18 cellular contexts compared by ENCODE assay signal in the genomic region with DNA sequence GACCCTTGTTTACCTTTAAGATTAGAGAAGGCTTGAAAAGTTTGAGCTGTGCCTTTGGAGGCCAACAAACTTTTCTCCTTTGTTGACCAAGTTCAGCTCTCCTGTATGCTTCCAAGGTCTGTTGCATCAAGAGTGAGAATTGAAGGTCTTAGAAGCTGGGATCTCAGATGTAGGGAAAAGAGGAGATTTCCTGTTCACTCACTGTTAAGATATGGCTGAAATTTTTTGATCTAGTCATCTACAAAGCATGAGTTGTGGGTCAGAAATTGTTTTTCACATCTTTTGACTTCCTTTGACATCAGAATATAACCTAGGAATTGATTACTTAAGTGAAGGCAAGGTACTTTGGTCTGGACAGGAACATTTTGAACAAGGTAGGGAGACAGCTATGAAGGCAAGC. TPM values are rescaled to one million over a fixed set of nuclear protein-coding genes. Genes with fewer than 3 reads are reported as not detected.
"Had no signal": no experiment of that assay in that cellular context is flagged by ENCODE, and none has a peak within 500 bp of the region (broad histone marks: within the 10 kb centered on the region; RNA-seq: fewer than 3 reads in every experiment).

No MANE protein-coding gene starts in this region.

- H3K4me3 Mint-ChIP-seq: activated B cell treated with CpG ODN at 0.5 μM for 24 hours; activated CD4-positive, alpha-beta T cell treated with anti-CD3 and anti-CD28 coated beads, Interleukin-2, amount 10 ng/mL, durations not matched to agents 24 days and 14 days; activated naive CD4-positive, alpha-beta T cell treated with anti-CD3 and anti-CD28 coated beads, Interleukin-2, amount 10 ng/mL, durations not matched to agents 7 days and 5 days; endodermal cell; T-helper 17 cell had no signal

- H3K27ac ChIP-seq: heart right ventricle, left ventricle myocardium inferior, stomach, thoracic aorta had no signal

- H3K4me1 Mint-ChIP-seq: activated B cell treated with CpG ODN at 0.5 μM for 24 hours; activated CD4-positive, alpha-beta T cell treated with anti-CD3 and anti-CD28 coated beads, Interleukin-2, amount 10 ng/mL, durations not matched to agents 24 days and 14 days; activated naive CD4-positive, alpha-beta T cell treated with anti-CD3 and anti-CD28 coated beads, Interleukin-2, amount 10 ng/mL, durations not matched to agents 7 days and 5 days; T-helper 17 cell had no signal

- ATAC-seq: esophagus mucosa, heart right ventricle, T-helper 17 cell had no signal

- H3K36me3 ChIP-seq: heart right ventricle, left ventricle myocardium inferior, stomach, thoracic aorta had no signal

- H3K36me3 Mint-ChIP-seq: activated naive CD4-positive, alpha-beta T cell treated with anti-CD3 and anti-CD28 coated beads, Interleukin-2, amount 10 ng/mL, durations not matched to agents 7 days and 5 days had no signal

- H3K9me3 Mint-ChIP-seq: activated B cell treated with CpG ODN at 0.5 μM for 24 hours; activated CD4-positive, alpha-beta T cell treated with anti-CD3 and anti-CD28 coated beads, Interleukin-2, amount 10 ng/mL, durations not matched to agents 24 days and 14 days; activated naive CD4-positive, alpha-beta T cell treated with anti-CD3 and anti-CD28 coated beads, Interleukin-2, amount 10 ng/mL, durations not matched to agents 7 days and 5 days; activated T-helper 2 cell treated with anti-CD3 and anti-CD28 coated beads, Interferon-gamma antibody, Interleukin-2, Interleukin-4, amounts not matched to agents 10 μg/mL and 5 μg/mL and 100 μg/mL, durations not matched to agents 14 hours and 24 hours and 36 hours had no signal

- DNase-seq: activated B cell treated with CpG ODN at 0.5 μM for 24 hours; activated CD4-positive, alpha-beta T cell treated with anti-CD3 and anti-CD28 coated beads, Interleukin-2, amount 10 ng/mL, durations not matched to agents 24 days and 14 days; activated naive CD4-positive, alpha-beta T cell treated with anti-CD3 and anti-CD28 coated beads, Interleukin-2, amount 10 ng/mL, durations not matched to agents 7 days and 5 days; activated T-cell treated with anti-CD3 and anti-CD28 coated beads for 4 hours; dermis blood vessel endothelial cell; endodermal cell; heart right ventricle; islet precursor cell; left ventricle myocardium inferior; stimulated activated CD4-positive, alpha-beta T cell treated with anti-CD3 and anti-CD28 coated beads, Interleukin-4, amount 100 ng/mL, for 4 hours; stomach; T-helper 17 cell had no signal

- H3K27ac Mint-ChIP-seq: activated B cell treated with CpG ODN at 0.5 μM for 24 hours; activated CD4-positive, alpha-beta T cell treated with anti-CD3 and anti-CD28 coated beads, Interleukin-2, amount 10 ng/mL, durations not matched to agents 24 days and 14 days; activated naive CD4-positive, alpha-beta T cell treated with anti-CD3 and anti-CD28 coated beads, Interleukin-2, amount 10 ng/mL, durations not matched to agents 7 days and 5 days; activated T-helper 2 cell treated with anti-CD3 and anti-CD28 coated beads, Interferon-gamma antibody, Interleukin-2, Interleukin-4, amounts not matched to agents 10 μg/mL and 5 μg/mL and 100 μg/mL, durations not matched to agents 14 hours and 24 hours and 36 hours; endodermal cell; T-helper 17 cell had no signal

- H3K27me3 ChIP-seq: heart right ventricle, stomach had no signal

- H3K27me3 Mint-ChIP-seq: activated B cell treated with CpG ODN at 0.5 μM for 24 hours; activated CD4-positive, alpha-beta T cell treated with anti-CD3 and anti-CD28 coated beads, Interleukin-2, amount 10 ng/mL, durations not matched to agents 24 days and 14 days; activated naive CD4-positive, alpha-beta T cell treated with anti-CD3 and anti-CD28 coated beads, Interleukin-2, amount 10 ng/mL, durations not matched to agents 7 days and 5 days had no signal

- H3K4me3 ChIP-seq: heart right ventricle, left ventricle myocardium inferior, stomach, thoracic aorta had no signal

RNA-seq across cellular contexts. Expression of gene OR51B4, which starts 12.1 kb away (rescaled TPM):
- total RNA-seq: activated B cell treated with CpG ODN at 0.5 μM for 24 hours; activated CD4-positive, alpha-beta T cell treated with anti-CD3 and anti-CD28 coated beads, Interleukin-2, amount 10 ng/mL, durations not matched to agents 24 days and 14 days; activated CD8-positive, alpha-beta memory T cell treated with anti-CD3 and anti-CD28 coated beads for 36 hours; activated T-helper 2 cell treated with anti-CD3 and anti-CD28 coated beads, Interferon-gamma antibody, Interleukin-2, Interleukin-4, amounts not matched to agents 10 μg/mL and 5 μg/mL and 100 μg/mL, durations not matched to agents 14 hours and 24 hours and 36 hours; dermis blood vessel endothelial cell; endodermal cell; esophagus mucosa; heart right ventricle; left ventricle myocardium inferior; osteocyte; pulmonary artery endothelial cell; stomach; T-helper 17 cell; thoracic aorta had no signal

RNA-seq across cellular contexts. Expression of gene HBE1, which starts 20.0 kb away (rescaled TPM):
- total RNA-seq: activated B cell treated with CpG ODN at 0.5 μM for 24 hours; activated CD4-positive, alpha-beta T cell treated with anti-CD3 and anti-CD28 coated beads, Interleukin-2, amount 10 ng/mL, durations not matched to agents 24 days and 14 days; activated CD8-positive, alpha-beta memory T cell treated with anti-CD3 and anti-CD28 coated beads for 36 hours; activated T-helper 2 cell treated with anti-CD3 and anti-CD28 coated beads, Interferon-gamma antibody, Interleukin-2, Interleukin-4, amounts not matched to agents 10 μg/mL and 5 μg/mL and 100 μg/mL, durations not matched to agents 14 hours and 24 hours and 36 hours; dermis blood vessel endothelial cell; esophagus mucosa; heart right ventricle; left ventricle myocardium inferior; osteocyte; pulmonary artery endothelial cell; T-helper 17 cell; thoracic aorta had no signal

RNA-seq across cellular contexts. Expression of gene OR51B2, which starts 34.4 kb away (rescaled TPM):
- total RNA-seq: activated B cell treated with CpG ODN at 0.5 μM for 24 hours; activated CD4-positive, alpha-beta T cell treated with anti-CD3 and anti-CD28 coated beads, Interleukin-2, amount 10 ng/mL, durations not matched to agents 24 days and 14 days; activated CD8-positive, alpha-beta memory T cell treated with anti-CD3 and anti-CD28 coated beads for 36 hours; activated T-helper 2 cell treated with anti-CD3 and anti-CD28 coated beads, Interferon-gamma antibody, Interleukin-2, Interleukin-4, amounts not matched to agents 10 μg/mL and 5 μg/mL and 100 μg/mL, durations not matched to agents 14 hours and 24 hours and 36 hours; dermis blood vessel endothelial cell; esophagus mucosa; heart right ventricle; left ventricle myocardium inferior; osteocyte; pulmonary artery endothelial cell; T-helper 17 cell; thoracic aorta had no signal

RNA-seq across cellular contexts. Expression of gene HBG2, which starts 35.1 kb away (rescaled TPM):
- total RNA-seq: activated B cell treated with CpG ODN at 0.5 μM for 24 hours; activated CD4-positive, alpha-beta T cell treated with anti-CD3 and anti-CD28 coated beads, Interleukin-2, amount 10 ng/mL, durations not matched to agents 24 days and 14 days; activated CD8-positive, alpha-beta memory T cell treated with anti-CD3 and anti-CD28 coated beads for 36 hours; activated T-helper 2 cell treated with anti-CD3 and anti-CD28 coated beads, Interferon-gamma antibody, Interleukin-2, Interleukin-4, amounts not matched to agents 10 μg/mL and 5 μg/mL and 100 μg/mL, durations not matched to agents 14 hours and 24 hours and 36 hours; dermis blood vessel endothelial cell; esophagus mucosa; left ventricle myocardium inferior; osteocyte; pulmonary artery endothelial cell; thoracic aorta had no signal

RNA-seq across cellular contexts. Expression of gene HBG1, which starts 40.0 kb away (rescaled TPM):
- total RNA-seq: activated B cell treated with CpG ODN at 0.5 μM for 24 hours; activated CD4-positive, alpha-beta T cell treated with anti-CD3 and anti-CD28 coated beads, Interleukin-2, amount 10 ng/mL, durations not matched to agents 24 days and 14 days; activated CD8-positive, alpha-beta memory T cell treated with anti-CD3 and anti-CD28 coated beads for 36 hours; activated T-helper 2 cell treated with anti-CD3 and anti-CD28 coated beads, Interferon-gamma antibody, Interleukin-2, Interleukin-4, amounts not matched to agents 10 μg/mL and 5 μg/mL and 100 μg/mL, durations not matched to agents 14 hours and 24 hours and 36 hours; dermis blood vessel endothelial cell; endodermal cell; esophagus mucosa; left ventricle myocardium inferior; osteocyte; pulmonary artery endothelial cell; T-helper 17 cell; thoracic aorta had no signal
